Comparison of ENCODE assay signal across 9 cellular contexts in the genomic region with DNA sequence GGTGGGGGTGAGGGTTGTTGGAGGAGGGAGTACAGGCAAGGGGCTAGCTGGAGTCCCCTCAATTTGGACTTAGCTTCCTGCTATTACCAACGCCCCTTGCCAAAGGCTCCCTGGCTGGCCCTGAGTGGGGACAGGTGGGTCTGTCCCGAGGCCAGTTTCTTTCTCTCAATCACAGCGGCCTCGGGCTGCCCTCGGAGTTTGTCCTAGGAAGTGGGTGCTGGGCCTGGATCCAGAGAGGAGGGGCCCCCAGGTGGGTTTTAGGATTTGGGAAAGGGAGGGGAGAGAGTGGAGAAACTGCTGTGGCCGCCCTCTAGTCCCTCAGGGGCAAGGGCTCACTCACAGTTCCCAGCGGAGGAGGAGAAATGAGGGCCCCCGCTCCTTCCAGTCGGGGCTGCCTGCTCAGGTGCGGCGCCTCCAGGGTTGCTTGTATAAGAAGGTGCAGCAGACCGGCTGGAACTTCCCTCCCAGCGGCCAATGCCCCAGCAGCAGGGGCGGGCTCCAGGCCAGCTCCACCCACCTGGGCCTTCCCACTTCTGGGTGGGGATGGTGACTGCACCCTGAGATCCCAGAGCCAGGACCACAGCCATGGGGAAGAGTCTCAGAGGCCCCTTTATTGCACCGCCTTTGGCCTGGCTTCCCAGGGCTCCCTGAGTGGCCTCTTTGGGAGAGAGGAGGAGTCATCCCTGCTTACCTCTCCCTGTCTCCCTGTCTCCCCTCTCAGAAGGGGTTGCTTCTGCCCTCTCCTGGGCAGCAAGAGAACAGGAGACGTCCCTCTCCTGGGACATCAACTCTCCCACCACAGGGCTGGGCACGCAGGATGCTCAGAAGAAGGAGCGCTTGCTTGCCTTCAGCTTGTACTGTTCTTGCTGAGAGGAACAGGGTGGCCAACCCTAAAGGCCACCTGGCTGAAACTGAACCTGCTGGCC.
DNase-seq lines count a peak whose midpoint lies in the region; ATAC-seq and TF ChIP-seq lines count a peak whose summit lies in the region.
"Had no signal": no experiment of that assay in that cellular context is flagged by ENCODE, and none has a peak within 500 bp of the region (broad histone marks: within the 10 kb centered on the region; RNA-seq: fewer than 3 reads in every experiment).

No MANE protein-coding gene starts in this region.

- POLR2A ChIA-PET in HEK293T (lab: Yijun Ruan, JAX): interaction anchor here (1.6 kb wide), 1 partner anchor 34 kb away, joined by 3 read pairs; no protein-coding TSS in a partner anchor

- H3K4me1 ChIP-seq in NT2/D1 (ENCODE audit: insufficient read depth, insufficient read length): peaks cover 17% of the 10 kb centered on the region
- H3K4me1 ChIP-seq in esophagus (ENCODE audit: control insufficient read depth in 2 of 2, insufficient read depth in 2 of 2, low read length in 1 of 2): peaks cover 2 to 7% of the 10 kb centered on the region in 2 donors

- TF ChIP-seq CTCF in Calu3 (IDR thresholded peaks at IDR 0.05; ENCODE audit: unreplicated experiment): peak; percentile 57
- TF ChIP-seq CTCF in osteocyte (IDR thresholded peaks at IDR 0.05): peak; percentile 49

- H3K9ac ChIP-seq in NT2/D1 (ENCODE audit: insufficient read length, low read depth): peak overlapping the region; percentile 85

- H3K36me3 Mint-ChIP-seq in Calu3 (ENCODE audit: insufficient read depth, unreplicated experiment) (peaks cover 51% of the 10 kb centered on the region), osteocyte (ENCODE audit: unreplicated experiment) (peaks cover 5% of the 10 kb centered on the region)

- ATAC-seq in HG02759 (IDR thresholded peaks at IDR 0.05; ENCODE audit: unreplicated experiment): no peak
- ATAC-seq in HG02938 (IDR thresholded peaks at IDR 0.05; ENCODE audit: unreplicated experiment): no peak
- no peak for ATAC-seq in GM21723 (IDR thresholded peaks at IDR 0.05; ENCODE audit: unreplicated experiment)

- intact Hi-C loops in Calu3 (cut with micrococcal nuclease; ENCODE audit: unreplicated experiment): loop anchor here (10.0 kb wide), 1 partner anchor 151 kb away; no protein-coding TSS in a partner anchor

- H3K27me3 ChIP-seq in NT2/D1 (ENCODE audit: insufficient read depth, insufficient read length): peaks cover 42% of the 10 kb centered on the region
- H3K27me3 ChIP-seq in esophagus (ENCODE audit: control insufficient read depth in 1 of 2, insufficient read depth in 2 of 2, low read length in 2 of 2): no peaks in the 10 kb centered on the region

- H3K27me3 Mint-ChIP-seq in Calu3 (ENCODE audit: unreplicated experiment) (no peaks in the 10 kb centered on the region), osteocyte (ENCODE audit: unreplicated experiment) (peaks cover 3% of the 10 kb centered on the region)

- CTCF ChIA-PET in Calu3 (lab: Charles Lee) (interaction anchor here (1.0 to 1.1 kb wide), 2 partner anchors 20 to 63 kb away, joined by 6 to 7 read pairs; no protein-coding TSS in a partner anchor), HEK293T (lab: Yijun Ruan, JAX) (interaction anchor here (0.8 kb wide), 2 partner anchors 107 to 354 kb away, joined by 3 to 5 read pairs; no protein-coding TSS in a partner anchor)

- BruUV-seq in Calu3 (replicated peaks; lab: Mats Ljungman, UMichigan): TSS peak; percentile 13

- H3K27ac Mint-ChIP-seq in Calu3 (ENCODE audit: unreplicated experiment) (peak overlapping the region; percentile 68), osteocyte (ENCODE audit: unreplicated experiment) (no peak overlapping the region)

- H3K27ac ChIP-seq in esophagus (ENCODE audit: low read depth in 2 of 2, low read length in 1 of 2): peak overlapping the region; percentile 4 to 47
- H3K27ac ChIP-seq: ovary had no signal

- DNase-seq in Calu3 (peak; percentile 85), HEK293T (ENCODE audit: extremely low spot score) (peak; percentile 82), NT2/D1 (ENCODE audit: low read depth, low spot score) (peak; percentile 60), osteocyte (ENCODE audit: extremely low spot score, unreplicated experiment) (peak; percentile 79)

- H3K36me3 ChIP-seq in NT2/D1 (ENCODE audit: insufficient read depth, insufficient read length, low read length): no peaks in the 10 kb centered on the region
- H3K36me3 ChIP-seq in esophagus (ENCODE audit: control insufficient read depth in 2 of 2, insufficient read depth in 2 of 2, low read length in 1 of 2): peaks cover 0 to 1% of the 10 kb centered on the region in 2 donors
- H3K36me3 ChIP-seq: ovary had no signal

- H3K9me3 ChIP-seq in NT2/D1 (ENCODE audit: insufficient read depth, low read length): no peaks in the 10 kb centered on the region
- no peaks in the 10 kb centered on the region for H3K9me3 ChIP-seq in esophagus (ENCODE audit: control insufficient read depth in 2 of 2, insufficient read depth in 1 of 2, low read depth in 1 of 2, low read length in 1 of 2)
- H3K9me3 ChIP-seq: ovary had no signal

- H3K4me3 ChIP-seq in NT2/D1 (ENCODE audit: insufficient read length, low read depth): peak overlapping the region; percentile 57
- peak overlapping the region in 1 of 2 donors; percentile 27 for H3K4me3 ChIP-seq in esophagus (ENCODE audit: low read depth in 1 of 2, low read length in 2 of 2)
- H3K4me3 ChIP-seq: ovary had no signal

- WGBS in esophagus, 2 donors: 44 to 61% methylated on average over 18 of the region's 18 CpGs

- H3K9me3 Mint-ChIP-seq in Calu3 (ENCODE audit: low read depth, unreplicated experiment) (no peaks in the 10 kb centered on the region), osteocyte (ENCODE audit: unreplicated experiment) (no peaks in the 10 kb centered on the region)

- H3K4me3 Mint-ChIP-seq in Calu3 (ENCODE audit: low read depth, unreplicated experiment) (peak overlapping the region; percentile 72), osteocyte (ENCODE audit: unreplicated experiment) (no peak overlapping the region)

- H3K4me1 Mint-ChIP-seq in Calu3 (ENCODE audit: low read depth, unreplicated experiment) (peaks cover 28% of the 10 kb centered on the region), osteocyte (ENCODE audit: unreplicated experiment) (peaks cover 19% of the 10 kb centered on the region)

TF ChIP-seq in HEK293T, 16 proteins besides CTCF, POLR2A, EP300 and RAD21:
- no peak for TF ChIP-seq FOXM1 (IDR thresholded peaks at IDR 0.05; ENCODE audit: borderline replicate concordance)
- TF ChIP-seq ELF4 (IDR thresholded peaks at IDR 0.05): no peak
- no peak for TF ChIP-seq BHLHE40 (IDR thresholded peaks at IDR 0.05; ENCODE audit: borderline replicate concordance)
